ENCODE assay signal across 27 cellular contexts in the genomic region with DNA sequence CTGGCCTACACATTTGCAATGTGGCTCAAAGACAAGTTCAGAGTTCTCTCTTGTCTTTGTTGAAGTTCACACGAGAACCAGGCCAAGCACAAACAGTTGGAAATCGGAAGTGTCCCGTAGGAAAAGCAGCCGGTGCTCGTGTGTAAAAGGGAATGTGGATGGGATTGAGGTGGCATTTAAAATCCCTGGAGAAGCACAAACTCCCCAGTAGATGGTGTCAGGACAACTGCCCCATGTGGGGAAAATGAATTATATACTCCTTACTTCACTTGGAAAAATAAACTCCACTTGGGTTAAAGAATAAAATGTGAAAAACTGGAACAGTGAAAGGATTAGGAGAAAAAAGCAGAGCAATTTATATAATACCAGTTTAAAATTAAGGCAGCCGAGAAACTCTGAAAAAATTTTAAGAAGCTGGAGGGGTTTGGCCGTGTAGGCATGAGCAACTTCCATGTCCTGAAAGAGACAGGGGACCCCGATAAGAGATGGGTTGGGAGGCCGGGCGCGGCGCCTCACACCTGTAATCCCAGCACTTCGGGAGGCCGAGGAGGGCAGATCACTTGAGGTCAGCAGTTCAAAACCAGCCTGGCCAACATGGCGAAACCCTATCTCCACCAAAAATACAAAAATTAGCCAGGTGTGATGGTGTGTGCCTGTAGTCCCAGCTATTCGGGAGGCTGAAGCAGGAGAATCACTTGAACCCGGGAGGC. TPM values are rescaled to one million over a fixed set of nuclear protein-coding genes. Genes with fewer than 3 reads are reported as not detected.
DNase-seq lines count a peak whose midpoint lies in the region; ATAC-seq and TF ChIP-seq lines count a peak whose summit lies in the region.
"Had no signal": no experiment of that assay in that cellular context is flagged by ENCODE, and none has a peak within 500 bp of the region (broad histone marks: within the 10 kb centered on the region; RNA-seq: fewer than 3 reads in every experiment).

No MANE protein-coding gene starts in this region.

- H2AK5ac ChIP-seq in mesendoderm (ENCODE audit: low read length) = no peak overlapping the region

- H3K27me3 Mint-ChIP-seq in WTC11 (ENCODE audit: low read depth) = no peaks in the 10 kb centered on the region

- no peak overlapping the region for H3K4ac ChIP-seq in mesendoderm (ENCODE audit: low read depth, low read length)

- no peak overlapping the region for H4K5ac ChIP-seq in mesendoderm (ENCODE audit: low read length)

- no peaks in the 10 kb centered on the region for H3K36me3 Mint-ChIP-seq in WTC11
- H3K36me3 Mint-ChIP-seq: activated naive CD8-positive, alpha-beta T cell treated with anti-CD3 and anti-CD28 coated beads, Interleukin-2, amount 10 ng/mL, durations not matched to agents 7 days and 5 days; CD8-positive, alpha-beta memory T cell had no signal

- ATAC-seq in WTC11 (no peak), HG02798 (IDR thresholded peaks at IDR 0.05; ENCODE audit: poor library complexity, unreplicated experiment) (no peak), HG02852 (IDR thresholded peaks at IDR 0.05; ENCODE audit: unreplicated experiment) (no peak), left lobe of liver (no peak)
- ATAC-seq: activated CD8-positive, alpha-beta T cell treated with anti-CD3 and anti-CD28 coated beads for 36 hours; mucosa of descending colon had no signal

- H3K56ac ChIP-seq in mesendoderm (ENCODE audit: low read length) = peak overlapping the region; percentile 25

- TF ChIP-seq CTCF in AG04450 (IDR thresholded peaks at IDR 0.05; ENCODE audit: low read depth, low read length) (peak; percentile 26; the same call in 1 of the 2 replicates), WTC11 (IDR thresholded peaks at IDR 0.05) (no peak)

- no peak overlapping the region for H3K4me3 Mint-ChIP-seq in WTC11
- H3K4me3 Mint-ChIP-seq: activated CD8-positive, alpha-beta T cell treated with anti-CD3 and anti-CD28 coated beads for 36 hours; activated naive CD8-positive, alpha-beta T cell treated with anti-CD3 and anti-CD28 coated beads, Interleukin-2, amount 10 ng/mL, durations not matched to agents 7 days and 5 days; CD8-positive, alpha-beta memory T cell; nephron progenitor cell had no signal

- no peaks in the 10 kb centered on the region for H3K9me2 ChIP-seq in GM23248 (ENCODE audit: insufficient read depth)

- DNase-seq in AG04450 (ENCODE audit: low read depth, low spot score) (no peak), GM23248 (peak; percentile 17), WTC11 (ENCODE audit: low spot score) (no peak), mesendoderm (no peak), 8988T (no peak), left lobe of liver (ENCODE audit: low spot score) (no peak)
- DNase-seq: activated CD4-positive, CD25-positive, alpha-beta regulatory T cell treated with anti-CD3 and anti-CD28 coated beads, Interleukin-2, amount 50 U/mL, for 72 hours; activated CD8-positive, alpha-beta T cell treated with anti-CD3 and anti-CD28 coated beads for 36 hours; activated effector memory CD4-positive, alpha-beta T cell treated with Interleukin-2 at 50 U/mL for 16 hours; activated naive CD8-positive, alpha-beta T cell treated with anti-CD3 and anti-CD28 coated beads, Interleukin-2, amount 10 ng/mL, durations not matched to agents 7 days and 5 days; CD8-positive, alpha-beta memory T cell; DMS53; foreskin melanocyte; HCEC 1CT; hippocampal formation; IMR-90; NCI-H1105 treated with DMSO at 0.1 percent for 48 hours; NCI-H2029; NCI-H345; NCI-H774; nephron progenitor cell; sigmoid colon had no signal

- no peaks in the 10 kb centered on the region for H3F3A ChIP-seq in GM23248 (ENCODE audit: insufficient read depth)

- no peaks in the 10 kb centered on the region for H3K9me3 Mint-ChIP-seq in WTC11
- H3K9me3 Mint-ChIP-seq: activated CD8-positive, alpha-beta T cell treated with anti-CD3 and anti-CD28 coated beads for 36 hours; activated naive CD8-positive, alpha-beta T cell treated with anti-CD3 and anti-CD28 coated beads, Interleukin-2, amount 10 ng/mL, durations not matched to agents 7 days and 5 days; CD8-positive, alpha-beta memory T cell; nephron progenitor cell had no signal

- in situ Hi-C loops in GM23248 (cut with MboI) = no loop called here

- H3K79me2 ChIP-seq in GM23248 (ENCODE audit: insufficient read depth) = no peaks in the 10 kb centered on the region
- H3K79me2 ChIP-seq in mesendoderm (ENCODE audit: control insufficient read depth, insufficient read depth, low read length) = no peaks in the 10 kb centered on the region

- no peak overlapping the region for H3K27ac ChIP-seq in AG04450 (ENCODE audit: low read depth, low read length)
- no peak overlapping the region for H3K27ac ChIP-seq in GM23248
- H3K27ac ChIP-seq in mesendoderm (ENCODE audit: low read depth, low read length) = no peak overlapping the region
- H3K27ac ChIP-seq: epithelial cell of prostate, sigmoid colon, tibial nerve had no signal

- H3K9ac ChIP-seq in GM23248 = no peak overlapping the region
- no peak overlapping the region for H3K9ac ChIP-seq in mesendoderm (ENCODE audit: low read length)

- no peaks in the 10 kb centered on the region for H3K4me1 Mint-ChIP-seq in WTC11
- H3K4me1 Mint-ChIP-seq: activated naive CD8-positive, alpha-beta T cell treated with anti-CD3 and anti-CD28 coated beads, Interleukin-2, amount 10 ng/mL, durations not matched to agents 7 days and 5 days; CD8-positive, alpha-beta memory T cell had no signal

- CTCF ChIA-PET in AG04450 (lab: Charles Lee) = interaction anchor here (0.6 kb wide), 1 partner anchor 160 kb away, joined by 3 read pairs; no protein-coding TSS in a partner anchor
- CTCF ChIA-PET in WTC11 (lab: Charles Lee) = interaction anchor here (1.3 kb wide), 1 partner anchor 218 kb away, joined by 3 read pairs; no protein-coding TSS in a partner anchor

- H3K9me3 ChIP-seq in AG04450 (ENCODE audit: control insufficient read depth, insufficient read depth, low read length) (peaks cover 8% of the 10 kb centered on the region; the same call in 1 of the 2 replicates), GM23248 (ENCODE audit: low read depth) (no peaks in the 10 kb centered on the region)
- H3K9me3 ChIP-seq: mucosa of descending colon, sigmoid colon had no signal

- H3K36me3 ChIP-seq in GM23248 (ENCODE audit: low read depth) = no peaks in the 10 kb centered on the region
- no peaks in the 10 kb centered on the region for H3K36me3 ChIP-seq in mesendoderm (ENCODE audit: control insufficient read depth, insufficient read depth, low read length)
- H3K36me3 ChIP-seq: sigmoid colon, tibial nerve had no signal

- no peaks in the 10 kb centered on the region for H3K79me1 ChIP-seq in mesendoderm (ENCODE audit: low read length)

- peak overlapping the region; percentile 21; the same call in 1 of the 2 replicates for H3K27ac Mint-ChIP-seq in WTC11
- H3K27ac Mint-ChIP-seq: activated CD8-positive, alpha-beta T cell treated with anti-CD3 and anti-CD28 coated beads for 36 hours; activated naive CD8-positive, alpha-beta T cell treated with anti-CD3 and anti-CD28 coated beads, Interleukin-2, amount 10 ng/mL, durations not matched to agents 7 days and 5 days; nephron progenitor cell had no signal

- no peak overlapping the region for H3K18ac ChIP-seq in mesendoderm (ENCODE audit: low read length)

- no peak overlapping the region for H2BK5ac ChIP-seq in mesendoderm (ENCODE audit: low read length)

- no peak overlapping the region for H2BK15ac ChIP-seq in mesendoderm (replicated peaks; ENCODE audit: low read depth)

- POLR2A ChIA-PET in AG04450 (lab: Yijun Ruan, JAX) (no interaction called here), WTC11 (lab: Charles Lee) (no interaction called here)

- H2BK120ac ChIP-seq in mesendoderm (ENCODE audit: low read depth, low read length) = no peak overlapping the region

- H4K20me1 ChIP-seq in GM23248 (ENCODE audit: insufficient read depth) = no peaks in the 10 kb centered on the region

- WGBS in GM23248 (ENCODE audit: low coverage in 1 of 2, low lambda C conversion rate in 2 of 2, missing lambda C conversion rate in 2 of 2), 2 experiments = 57 to 62% methylated on average over 16 to 17 of the region's 17 CpGs
- no CpG with 5 or more reads among the region's 17 CpGs for WGBS in mesendoderm (ENCODE audit: extremely low coverage, insufficient coverage, low lambda C conversion rate)

- H3K4me2 ChIP-seq in GM23248 (ENCODE audit: unreplicated experiment) (no peak overlapping the region), mesendoderm (ENCODE audit: low read length) (no peak overlapping the region)

- no peaks in the 10 kb centered on the region for H3K4me1 ChIP-seq in GM23248 (ENCODE audit: insufficient read depth)
- no peaks in the 10 kb centered on the region for H3K4me1 ChIP-seq in mesendoderm (ENCODE audit: control insufficient read depth, low read depth, low read length)
- H3K4me1 ChIP-seq: sigmoid colon, tibial nerve had no signal

- no peak overlapping the region for H3K23ac ChIP-seq in mesendoderm (ENCODE audit: low read length)

- no peak overlapping the region for H3K4me3 ChIP-seq in AG04450 (ENCODE audit: low read depth, low read length)
- no peak overlapping the region for H3K4me3 ChIP-seq in GM23248
- no peak overlapping the region for H3K4me3 ChIP-seq in mesendoderm (ENCODE audit: low read length)
- H3K4me3 ChIP-seq: mucosa of descending colon, sigmoid colon, tibial nerve had no signal

- no peak overlapping the region for H2AFZ ChIP-seq in GM23248

- H4K8ac ChIP-seq in mesendoderm (ENCODE audit: low read depth, low read length) = no peak overlapping the region

- H3K27me3 ChIP-seq in AG04450 (ENCODE audit: control insufficient read depth, insufficient read depth, low read length) = peaks cover 28% of the 10 kb centered on the region
- peaks cover 32% of the 10 kb centered on the region for H3K27me3 ChIP-seq in GM23248 (replicated peaks; ENCODE audit: insufficient read depth)
- H3K27me3 ChIP-seq in mesendoderm (ENCODE audit: insufficient read depth, low read length, poor library complexity) = no peaks in the 10 kb centered on the region

TF ChIP-seq in WTC11, 78 proteins besides CTCF, POLR2A, EP300 and RAD21 (continues in another document):
- TF ChIP-seq ZNF219 (CRISPR knock-in tag; IDR thresholded peaks at IDR 0.05; ENCODE audit: borderline replicate concordance) = no peak
- no peak for TF ChIP-seq TCF7 (CRISPR knock-in tag; IDR thresholded peaks at IDR 0.05; ENCODE audit: low read depth)
- TF ChIP-seq ESRRA (CRISPR knock-in tag; IDR thresholded peaks at IDR 0.05; ENCODE audit: borderline replicate concordance) = no peak
- TF ChIP-seq TEAD1 (CRISPR knock-in tag; IDR thresholded peaks at IDR 0.05) = no peak
- no peak for TF ChIP-seq PRRX2 (CRISPR knock-in tag; IDR thresholded peaks at IDR 0.05)
- no peak for TF ChIP-seq JAZF1 (CRISPR knock-in tag; IDR thresholded peaks at IDR 0.05)
- TF ChIP-seq ZNF121 (CRISPR knock-in tag; IDR thresholded peaks at IDR 0.05) = no peak

RNA-seq across cellular contexts. Expression of a gene that starts 28.1 kb away (rescaled TPM):
- polyA plus RNA-seq in AG04450 (2011; rRNA removed) (not detected in 2 replicates), GM23248 (2016; fragmentation: Nextera tagmentation; extraction: Ambion mirVana) (0.08 TPM in 1 of 2 replicates, not detected in the other)
- not detected in 2 replicates for polyA minus RNA-seq in AG04450 (2011; rRNA and poly(A)+ RNA removed)
- not detected in 2 replicates for total RNA-seq in GM23248 (2014; rRNA removed; shearing (Covaris generic))
- total RNA-seq in WTC11 (2021) (1.9 to 2.8 TPM (median 2.6 TPM) in 3 replicates), left lobe of liver (11.0 TPM)
- polyA plus RNA-seq in mesendoderm (2013, experiment 1 of 2) = 0.20 TPM
- 0.21 TPM for polyA plus RNA-seq in mesendoderm (2013, experiment 2 of 2)
- total RNA-seq: IMR-90 had no signal
- polyA plus RNA-seq: CD8-positive, alpha-beta memory T cell; IMR-90 had no signal
